ENCODE assay signal across 8 cellular contexts in genomic region chr6:133890941-133891813, GRCh38. TPM values are rescaled to one million over a fixed set of nuclear protein-coding genes. Genes with fewer than 3 reads are reported as not detected.
A peak's percentile ranks its signal among the peaks of the same experiment; 100 is the strongest.
DNase-seq lines count a peak whose midpoint lies in the region; ATAC-seq and TF ChIP-seq lines count a peak whose summit lies in the region.

No MANE protein-coding gene starts in this region.

- peak overlapping the region; percentile 52 for H3K4me3 ChIP-seq in astrocyte of the spinal cord (ENCODE audit: low read depth, low read length)

- ATAC-seq in stimulated activated effector memory CD8-positive, alpha-beta T cell treated with anti-CD3 and anti-CD28 coated beads, Interleukin-12 subunit alpha, Interleukin-12 subunit beta, amount 100 ng/mL, for 72 hours: peak; percentile 62
- ATAC-seq in HG02571 (IDR thresholded peaks at IDR 0.05; ENCODE audit: unreplicated experiment): no peak

- peak overlapping the region; percentile 58 for H3K4me3 Mint-ChIP-seq in stimulated activated effector memory CD8-positive, alpha-beta T cell treated with anti-CD3 and anti-CD28 coated beads, Interleukin-12 subunit alpha, Interleukin-12 subunit beta, amount 100 ng/mL, for 72 hours

- H3K27ac Mint-ChIP-seq in stimulated activated effector memory CD8-positive, alpha-beta T cell treated with anti-CD3 and anti-CD28 coated beads, Interleukin-12 subunit alpha, Interleukin-12 subunit beta, amount 100 ng/mL, for 72 hours: no peak overlapping the region

- no peaks in the 10 kb centered on the region for H3K9me3 Mint-ChIP-seq in stimulated activated effector memory CD8-positive, alpha-beta T cell treated with anti-CD3 and anti-CD28 coated beads, Interleukin-12 subunit alpha, Interleukin-12 subunit beta, amount 100 ng/mL, for 72 hours

- in situ Hi-C loops in astrocyte of the spinal cord (cut with HindIII; ENCODE audit: low sequenced_read_pairs): no loop called here

- H3K36me3 Mint-ChIP-seq in stimulated activated effector memory CD8-positive, alpha-beta T cell treated with anti-CD3 and anti-CD28 coated beads, Interleukin-12 subunit alpha, Interleukin-12 subunit beta, amount 100 ng/mL, for 72 hours: peaks cover 4% of the 10 kb centered on the region

- DNase-seq in Daoy (ENCODE audit: low read depth) (peak; percentile 44), NCI-H524 treated with DMSO at 0.1 percent for 48 hours (lab: John Stamatoyannopoulos, UW) (peak; percentile 31), astrocyte of the spinal cord (ENCODE audit: low read depth, low spot score) (peak; percentile 54), islet precursor cell (peak; percentile 72), DMS153 treated with DMSO at 0.1 percent for 48 hours (lab: John Stamatoyannopoulos, UW; ENCODE audit: unreplicated experiment) (no peak), OCI-M2 (lab: John Stamatoyannopoulos, UW; ENCODE audit: unreplicated experiment) (no peak)
- peak in 1 of 2 donors; percentile 50 for DNase-seq in stimulated activated effector memory CD8-positive, alpha-beta T cell treated with anti-CD3 and anti-CD28 coated beads, Interleukin-12 subunit alpha, Interleukin-12 subunit beta, amount 100 ng/mL, for 72 hours (ENCODE audit: low spot score in 2 of 2)

- peaks cover 51% of the 10 kb centered on the region for H3K4me1 Mint-ChIP-seq in stimulated activated effector memory CD8-positive, alpha-beta T cell treated with anti-CD3 and anti-CD28 coated beads, Interleukin-12 subunit alpha, Interleukin-12 subunit beta, amount 100 ng/mL, for 72 hours

- no peak for TF ChIP-seq CTCF in astrocyte of the spinal cord (IDR thresholded peaks at IDR 0.05; ENCODE audit: low read depth, low read length)

RNA-seq across cellular contexts. Expression of gene TCF21, which starts 2.3 kb away (rescaled TPM):
- not detected in 2 replicates for total RNA-seq in Daoy (2014; rRNA removed; shearing (Covaris generic))

Comparison
In these comparisons a context has a peak if more than half of its experiments do, and no peak if none do; other contexts are left out.
1. DNase-seq: peak in Daoy (single experiment), NCI-H524 treated with DMSO at 0.1 percent for 48 hours (single experiment), astrocyte of the spinal cord (single experiment) and islet precursor cell (single experiment); none in DMS153 treated with DMSO at 0.1 percent for 48 hours (single experiment) and OCI-M2 (single experiment).